Comparison of ENCODE assay signal across 32 cellular contexts in the genomic region with DNA sequence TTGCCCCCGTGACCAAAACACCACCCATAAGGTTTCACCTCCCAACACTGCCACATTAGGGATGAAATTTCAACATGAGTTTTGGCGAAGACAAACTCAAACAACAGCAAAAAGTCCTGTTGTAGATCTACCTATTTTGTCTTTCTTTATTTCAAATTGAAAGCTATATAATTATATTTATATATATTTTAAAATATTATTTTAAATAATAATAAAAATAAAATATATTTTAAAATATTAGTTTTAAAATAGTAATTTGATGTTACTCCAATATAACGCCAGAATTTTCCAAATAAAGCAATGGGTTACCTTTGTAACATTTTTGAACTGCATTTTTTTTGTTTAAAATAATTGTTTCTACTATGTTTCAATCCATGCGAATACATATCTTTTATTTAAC.
"Had no signal": no experiment of that assay in that cellular context is flagged by ENCODE, and none has a peak within 500 bp of the region (broad histone marks: within the 10 kb centered on the region; RNA-seq: fewer than 3 reads in every experiment).

No MANE protein-coding gene starts in this region.

- H3K27ac ChIP-seq: adrenal gland, ascending aorta, breast epithelium, cardiac muscle cell, coronary artery, dorsolateral prefrontal cortex, heart left ventricle, VCaP had no signal

- ATAC-seq: activated CD4-positive, CD25-positive, alpha-beta regulatory T cell treated with anti-CD3 and anti-CD28 coated beads, Interleukin-2, amount 50 U/mL, for 24 hours; activated CD8-positive, alpha-beta memory T cell treated with anti-CD3 and anti-CD28 coated beads, Interleukin-2, amount 10 ng/mL, durations not matched to agents 7 days and 5 days; activated CD8-positive, alpha-beta T cell treated with anti-CD3 and anti-CD28 coated beads, Interleukin-2, amount 10 ng/mL, durations not matched to agents 7 days and 5 days; activated naive CD8-positive, alpha-beta T cell treated with anti-CD3 and anti-CD28 coated beads, Interleukin-2, amount 50 U/mL, for 24 hours; esophagus mucosa; gastrocnemius medialis; heart left ventricle had no signal

- H3K36me3 ChIP-seq: adrenal gland, ascending aorta, breast epithelium, cardiac muscle cell, gastrocnemius medialis, heart left ventricle had no signal

- DNase-seq: activated B cell treated with CpG ODN at 0.5 μM for 24 hours; activated CD4-positive, alpha-beta T cell treated with anti-CD3 and anti-CD28 coated beads for 48 hours; activated CD4-positive, alpha-beta T cell treated with anti-CD3 and anti-CD28 coated beads, Interleukin-2, amount 50 U/mL, for 1 hour; activated CD4-positive, alpha-beta T cell treated with anti-CD3 and anti-CD28 coated beads, Interleukin-2, amount 50 U/mL, for 48 hours; activated CD8-positive, alpha-beta memory T cell treated with anti-CD3 and anti-CD28 coated beads, Interleukin-2, amount 10 ng/mL, durations not matched to agents 7 days and 5 days; activated CD8-positive, alpha-beta memory T cell treated with anti-CD3 and anti-CD28 coated beads, Interleukin-2, amount 50 U/mL, for 4 hours; activated CD8-positive, alpha-beta T cell treated with anti-CD3 and anti-CD28 coated beads, Interleukin-2, amount 10 ng/mL, durations not matched to agents 7 days and 5 days; activated effector memory CD4-positive, alpha-beta T cell treated with anti-CD3 and anti-CD28 coated beads, Interleukin-2, amount 50 U/mL, for 16 hours; activated naive CD4-positive, alpha-beta T cell treated with anti-CD3 and anti-CD28 coated beads for 36 hours; activated naive CD8-positive, alpha-beta T cell treated with anti-CD3 and anti-CD28 coated beads for 36 hours; activated naive CD8-positive, alpha-beta T cell treated with anti-CD3 and anti-CD28 coated beads, Interleukin-2, amount 50 U/mL, for 24 hours; activated T-cell treated with anti-CD3 and anti-CD28 coated beads, Interleukin-2, amount 50 U/mL, for 1 hour; activated T-cell treated with anti-CD3 and anti-CD28 coated beads, Interleukin-2, amount 50 U/mL, for 48 hours; adrenal gland; amygdala; central memory CD4-positive, alpha-beta T cell; cerebellar nuclear complex; dorsolateral prefrontal cortex; effector memory CD4-positive, alpha-beta T cell; endodermal cell; foreskin fibroblast; gastrocnemius medialis; glutamatergic neuron; heart left ventricle; T-helper 2 cell had no signal

- H3K27me3 ChIP-seq: adrenal gland, ascending aorta, breast epithelium, cardiac muscle cell, dorsolateral prefrontal cortex, gastrocnemius medialis, heart left ventricle had no signal

- H3K9me3 ChIP-seq: adrenal gland, ascending aorta, breast epithelium, gastrocnemius medialis, heart left ventricle had no signal

- H3K4me1 ChIP-seq: adrenal gland, ascending aorta, breast epithelium had no signal

- H3K4me3 ChIP-seq: adrenal gland, ascending aorta, breast epithelium, cardiac muscle cell, coronary artery, dorsolateral prefrontal cortex, gastrocnemius medialis, heart left ventricle had no signal
